Comparison of ENCODE assay signal across 1 cellular context in genomic region chr20:44771172-44771535, GRCh38.
TF ChIP-seq lines count a peak whose summit lies in the region.

No MANE protein-coding gene starts in this region.

TF ChIP-seq in H1, 55 proteins besides CTCF, POLR2A, EP300 and RAD21:
- no peak for TF ChIP-seq ASH2L (IDR thresholded peaks at IDR 0.05; ENCODE audit: low read length)
- TF ChIP-seq CBX5 (IDR thresholded peaks at IDR 0.05; ENCODE audit: low read depth, low read length) = no peak
- no peak for TF ChIP-seq GTF2F1 (IDR thresholded peaks at IDR 0.05; ENCODE audit: borderline replicate concordance, low read depth, low read length)
- no peak for TF ChIP-seq CEBPB (IDR thresholded peaks at IDR 0.05; ENCODE audit: low read depth, low read length)
- no peak for TF ChIP-seq CHD2 (IDR thresholded peaks at IDR 0.05; ENCODE audit: low read length)
